16 cellular contexts compared by ENCODE assay signal in the genomic region with DNA sequence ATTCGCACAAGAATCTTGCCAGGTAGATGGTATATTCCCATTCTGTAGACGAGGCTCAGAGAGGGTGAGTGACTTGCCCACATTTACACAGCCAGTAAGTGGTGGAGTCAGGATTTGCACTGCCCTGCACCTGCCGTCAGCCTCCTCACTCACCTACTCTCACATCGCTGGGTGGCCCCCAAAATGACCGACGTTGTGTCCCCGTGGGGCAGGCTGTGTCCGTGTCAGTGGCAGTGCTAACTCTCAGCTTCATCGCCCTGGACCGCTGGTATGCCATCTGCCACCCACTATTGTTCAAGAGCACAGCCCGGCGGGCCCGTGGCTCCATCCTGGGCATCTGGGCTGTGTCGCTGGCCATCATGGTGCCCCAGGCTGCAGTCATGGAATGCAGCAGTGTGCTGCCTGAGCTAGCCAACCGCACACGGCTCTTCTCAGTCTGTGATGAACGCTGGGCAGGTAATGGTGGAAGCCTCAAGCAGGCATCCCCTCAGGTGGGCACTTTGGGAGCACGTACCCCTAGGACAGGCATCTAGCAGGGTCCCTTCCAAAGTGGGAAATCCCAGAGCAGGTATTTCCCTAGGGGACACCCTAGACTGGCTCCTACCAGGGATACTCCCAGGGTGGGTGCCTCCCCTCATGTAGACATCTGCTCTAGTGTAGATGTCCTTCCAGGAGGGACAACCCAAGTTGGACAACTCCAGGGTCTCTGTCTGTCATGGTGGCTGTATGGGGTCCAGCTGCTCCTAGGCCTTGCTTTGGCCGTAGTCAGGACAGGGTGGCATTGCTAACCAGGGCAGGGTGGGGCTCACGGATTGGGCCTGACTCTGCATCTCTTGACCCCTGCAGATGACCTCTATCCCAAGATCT. TPM values are rescaled to one million over a fixed set of nuclear protein-coding genes. Genes with fewer than 3 reads are reported as not detected.
DNase-seq lines count a peak whose midpoint lies in the region; ATAC-seq, FAIRE-seq and TF ChIP-seq lines count a peak whose summit lies in the region.
"Had no signal": no experiment of that assay in that cellular context is flagged by ENCODE, and none has a peak within 500 bp of the region (broad histone marks: within the 10 kb centered on the region; RNA-seq: fewer than 3 reads in every experiment).

No MANE protein-coding gene starts in this region.

- no peak overlapping the region for H4K5ac ChIP-seq in mesendoderm (ENCODE audit: low read length)

- no peak overlapping the region for H3K4me3 ChIP-seq in mesendoderm (ENCODE audit: low read length)
- H3K4me3 ChIP-seq: BLaER1 treated with 17β-estradiol and CSF1 and Interleukin-3, amounts not matched to agents 10 nM and 100 nM; GM23338 had no signal

- no peak overlapping the region for H3K4me2 ChIP-seq in mesendoderm (ENCODE audit: low read length)
- H3K4me2 ChIP-seq: GM23338 had no signal

- H2AK5ac ChIP-seq in mesendoderm (ENCODE audit: low read length) = no peak overlapping the region

- TF ChIP-seq POLR2A in GM12891 (IDR thresholded peaks at IDR 0.05; ENCODE audit: low read depth, low read length) = no peak

- ATAC-seq in HG02938 (IDR thresholded peaks at IDR 0.05; ENCODE audit: unreplicated experiment) = no peak
- ATAC-seq: GM23338 had no signal

- no peak overlapping the region for H2BK120ac ChIP-seq in mesendoderm (ENCODE audit: low read depth, low read length)

- no peaks in the 10 kb centered on the region for H3K36me3 ChIP-seq in mesendoderm (ENCODE audit: control insufficient read depth, insufficient read depth, low read length)

- H3K79me2 ChIP-seq in mesendoderm (ENCODE audit: control insufficient read depth, insufficient read depth, low read length) = no peaks in the 10 kb centered on the region

- peaks cover 5% of the 10 kb centered on the region for H3K27me3 ChIP-seq in mesendoderm (ENCODE audit: insufficient read depth, low read length, poor library complexity)

- no peak overlapping the region for H3K18ac ChIP-seq in mesendoderm (ENCODE audit: low read length)

- TF ChIP-seq CTCF in D721Med (IDR thresholded peaks at IDR 0.05; ENCODE audit: insufficient read depth, missing control alignments) (no peak), type B pancreatic cell (conservative IDR thresholded peaks at IDR 0.05) (no peak)

- no peaks in the 10 kb centered on the region for H3K79me1 ChIP-seq in mesendoderm (ENCODE audit: low read length)

- no peak overlapping the region for H2BK5ac ChIP-seq in mesendoderm (ENCODE audit: low read length)

- no peak overlapping the region for H2BK15ac ChIP-seq in mesendoderm (replicated peaks; ENCODE audit: low read depth)

- H3K27ac Mint-ChIP-seq in type B pancreatic cell = no peak overlapping the region
- H3K27ac Mint-ChIP-seq: CD4-positive, CD25-positive, alpha-beta regulatory T cell; GM23338; H9 had no signal

- no peak overlapping the region for H4K8ac ChIP-seq in mesendoderm (ENCODE audit: low read depth, low read length)

- H3K56ac ChIP-seq in mesendoderm (ENCODE audit: low read length) = peak overlapping the region; percentile 15

- no peaks in the 10 kb centered on the region for H3K9me3 Mint-ChIP-seq in type B pancreatic cell
- H3K9me3 Mint-ChIP-seq: CD4-positive, CD25-positive, alpha-beta regulatory T cell; GM23338; H9 had no signal

- H3K4ac ChIP-seq in mesendoderm (ENCODE audit: low read depth, low read length) = no peak overlapping the region

- DNase-seq in activated CD8-positive, alpha-beta memory T cell treated with anti-CD3 and anti-CD28 coated beads for 24 hours = peak; percentile 47
- no peak for DNase-seq in activated CD8-positive, alpha-beta memory T cell treated with anti-CD3 and anti-CD28 coated beads, Interleukin-2, amount 50 U/mL, for 4 hours
- DNase-seq in GM12891 (ENCODE audit: insufficient read length, low spot score) = no peak
- DNase-seq in mesendoderm = no peak
- DNase-seq in stimulated activated CD8-positive, alpha-beta memory T cell treated with anti-CD3 and anti-CD28 coated beads, Interleukin-4, amount 100 ng/mL, for 48 hours = peak; percentile 15
- DNase-seq in D721Med (ENCODE audit: insufficient read length, low spot score) = no peak
- DNase-seq in type B pancreatic cell (ENCODE audit: extremely low spot score, unreplicated experiment) = no peak
- DNase-seq: CD4-positive, CD25-positive, alpha-beta regulatory T cell; DMS 273 treated with DMSO at 0.1 percent for 48 hours; H9 had no signal

- no CpG with 5 or more reads among the region's 20 CpGs for WGBS in mesendoderm (ENCODE audit: extremely low coverage, insufficient coverage, low lambda C conversion rate)

- FAIRE-seq in GM12891 (lab: Jason Lieb, UNC) = peak; percentile 13
- no peak for FAIRE-seq in D721Med (lab: Jason Lieb, UNC)

- peaks cover 28% of the 10 kb centered on the region for H3K27me3 Mint-ChIP-seq in type B pancreatic cell

- H3K4me1 ChIP-seq in mesendoderm (ENCODE audit: control insufficient read depth, low read depth, low read length) = no peaks in the 10 kb centered on the region

- no peak overlapping the region for H3K4me3 Mint-ChIP-seq in type B pancreatic cell
- H3K4me3 Mint-ChIP-seq: CD4-positive, CD25-positive, alpha-beta regulatory T cell; GM23338; H9 had no signal

- no peak overlapping the region for H3K23ac ChIP-seq in mesendoderm (ENCODE audit: low read length)

- peaks cover 6% of the 10 kb centered on the region for H3K4me1 Mint-ChIP-seq in type B pancreatic cell (ENCODE audit: unreplicated experiment)

- H3K27ac ChIP-seq in mesendoderm (ENCODE audit: low read depth, low read length) = no peak overlapping the region
- H3K27ac ChIP-seq: 22Rv1, HL-60 had no signal

- no peaks in the 10 kb centered on the region for H3K36me3 Mint-ChIP-seq in type B pancreatic cell

- H3K9ac ChIP-seq in mesendoderm (ENCODE audit: low read length) = no peak overlapping the region

TF ChIP-seq in GM12891, 5 proteins besides CTCF, POLR2A, EP300 and RAD21:
- no peak for TF ChIP-seq POU2F2 (IDR thresholded peaks at IDR 0.05; ENCODE audit: low read depth, low read length)
- no peak for TF ChIP-seq SPI1 (IDR thresholded peaks at IDR 0.05; ENCODE audit: low read depth, low read length)
- TF ChIP-seq PAX5 (IDR thresholded peaks at IDR 0.05; ENCODE audit: insufficient read depth, low read length, severe bottlenecking) = no peak
- no peak for TF ChIP-seq POLR2AphosphoS5 (IDR thresholded peaks at IDR 0.05; ENCODE audit: low read depth, low read length)

RNA-seq across cellular contexts. Expression of gene HCRTR1, which starts 3.4 kb away (rescaled TPM):
- polyA plus RNA-seq in GM12891 (2012; ENCODE audit: low read depth, missing spikeins) = not detected
- polyA plus RNA-seq in mesendoderm (2013, experiment 1 of 2) = 0.04 TPM
- polyA plus RNA-seq in mesendoderm (2013, experiment 2 of 2) = 0.04 TPM
- total RNA-seq in type B pancreatic cell (ENCODE audit: low replicate concordance) = not detected in 2 replicates
- total RNA-seq: CD4-positive, CD25-positive, alpha-beta regulatory T cell; Daoy; H9 had no signal
- polyA plus RNA-seq: CD4-positive, CD25-positive, alpha-beta regulatory T cell had no signal

RNA-seq across cellular contexts. Expression of gene PEF1, which starts 23.8 kb away (rescaled TPM):
- 49.8 TPM for polyA plus RNA-seq in GM12891 (2012; ENCODE audit: low read depth, missing spikeins)
- polyA plus RNA-seq in mesendoderm (2013, experiment 1 of 2) = 48.7 TPM
- 49.2 TPM for polyA plus RNA-seq in mesendoderm (2013, experiment 2 of 2)
- 45.2 and 48.3 TPM in 2 replicates for total RNA-seq in type B pancreatic cell (ENCODE audit: low replicate concordance)

RNA-seq across cellular contexts. Expression of gene TINAGL1, which starts 44.5 kb away (rescaled TPM):
- polyA plus RNA-seq in GM12891 (2012; ENCODE audit: low read depth, missing spikeins) = 0.28 TPM
- 2.5 TPM for polyA plus RNA-seq in mesendoderm (2013, experiment 1 of 2)
- 2.7 TPM for polyA plus RNA-seq in mesendoderm (2013, experiment 2 of 2)
- 27.2 and 30.0 TPM in 2 replicates for total RNA-seq in type B pancreatic cell (ENCODE audit: low replicate concordance)
- total RNA-seq: CD4-positive, CD25-positive, alpha-beta regulatory T cell had no signal
- polyA plus RNA-seq: CD4-positive, CD25-positive, alpha-beta regulatory T cell had no signal

Comparison
In these comparisons a context has a peak if more than half of its experiments do, and no peak if none do; other contexts are left out.
1. DNase-seq: peak in activated CD8-positive, alpha-beta memory T cell treated with anti-CD3 and anti-CD28 coated beads for 24 hours (single experiment) and stimulated activated CD8-positive, alpha-beta memory T cell treated with anti-CD3 and anti-CD28 coated beads, Interleukin-4, amount 100 ng/mL, for 48 hours (single experiment); none in activated CD8-positive, alpha-beta memory T cell treated with anti-CD3 and anti-CD28 coated beads, Interleukin-2, amount 50 U/mL, for 4 hours (single experiment), GM12891 (single experiment), mesendoderm (single experiment), D721Med (single experiment) and type B pancreatic cell (single experiment).